ENCODE assay signal across 10 cellular contexts in the genomic region with DNA sequence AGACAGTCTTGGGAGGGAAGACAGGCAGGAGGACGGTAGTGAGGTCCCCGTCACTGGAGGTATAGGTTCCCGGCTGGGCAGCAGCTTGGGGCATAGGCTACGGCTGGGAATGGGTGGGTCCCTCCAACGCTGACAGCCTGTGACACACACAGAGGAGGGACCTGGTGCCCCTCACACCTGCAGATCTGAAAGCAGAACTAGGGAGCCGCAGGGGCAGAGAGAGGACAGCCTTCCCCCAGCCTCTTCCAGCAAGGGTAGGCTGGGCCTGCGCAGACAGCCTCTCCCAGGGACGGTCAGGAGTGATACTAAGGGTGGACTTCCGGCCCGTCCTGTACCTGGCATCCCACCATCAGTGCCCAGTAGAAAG. TPM values are rescaled to one million over a fixed set of nuclear protein-coding genes. Genes with fewer than 3 reads are reported as not detected.
DNase-seq lines count a peak whose midpoint lies in the region; ATAC-seq and TF ChIP-seq lines count a peak whose summit lies in the region.
"Had no signal": no experiment of that assay in that cellular context is flagged by ENCODE, and none has a peak within 500 bp of the region (broad histone marks: within the 10 kb centered on the region; RNA-seq: fewer than 3 reads in every experiment).

No MANE protein-coding gene starts in this region.

- H3K27me3 Mint-ChIP-seq in immature natural killer cell (ENCODE audit: low read depth in 3 of 3) = peaks cover 9 to 17% (median 11%) of the 10 kb centered on the region in 3 donors

- peaks cover 17% of the 10 kb centered on the region for H3K4me1 ChIP-seq in body of pancreas

- no peaks in the 10 kb centered on the region for H3K36me3 Mint-ChIP-seq in immature natural killer cell

- ATAC-seq in GM21390 (IDR thresholded peaks at IDR 0.05; ENCODE audit: unreplicated experiment) = peak; percentile 46
- no peak for ATAC-seq in body of pancreas

- no peaks in the 10 kb centered on the region for H3K36me3 ChIP-seq in body of pancreas (replicated peaks in 1 of 2; ENCODE audit: insufficient read depth in 1 of 2, low read depth in 2 of 2)

- WGBS in body of pancreas, 2 donors = 82% methylated on average over 10 of the region's 10 CpGs; no CpG with 5 or more reads in 1 of the 2 donors

- H3K4me3 ChIP-seq in body of pancreas = no peak overlapping the region

- intact Hi-C loops in body of pancreas (cut with DNase I) = loop anchor here (10.0 kb wide), 1 partner anchor 160 kb away; no protein-coding TSS in a partner anchor

- no peaks in the 10 kb centered on the region for H3K9me3 ChIP-seq in body of pancreas
- H3K9me3 ChIP-seq: SJSA1 had no signal

- no peaks in the 10 kb centered on the region for H3K9me3 Mint-ChIP-seq in immature natural killer cell

- no peaks in the 10 kb centered on the region for H3K27me3 ChIP-seq in body of pancreas
- H3K27me3 ChIP-seq: SJSA1 had no signal

- peak overlapping the region in 4 of 5 donors; percentile 19 to 60 (median 40) for H3K4me3 Mint-ChIP-seq in immature natural killer cell

- peaks cover 48 to 56% of the 10 kb centered on the region in 2 donors for H3K4me1 Mint-ChIP-seq in immature natural killer cell

- no peak for TF ChIP-seq CTCF in body of pancreas (IDR thresholded peaks at IDR 0.05)

- H3K27ac Mint-ChIP-seq in immature natural killer cell = peak overlapping the region in 4 of 6 donors; percentile 46 to 86 (median 80)

- no peak overlapping the region for H3K27ac ChIP-seq in body of pancreas
- H3K27ac ChIP-seq: SJSA1 had no signal

- in situ Hi-C loops in KBM-7 (cut with MboI; ENCODE audit: low pct_unique_long_range_greater_than_20kb, low sequenced_read_pairs) = no loop called here

- no peak for TF ChIP-seq POLR2A in body of pancreas (IDR thresholded peaks at IDR 0.05)

- DNase-seq in GF-D8 (lab: John Stamatoyannopoulos, UW) (peak; percentile 12), Kasumi-1 (lab: John Stamatoyannopoulos, UW) (peak; percentile 5 to 14), immature natural killer cell (no peak), KBM-7 (no peak), NCI-H82 treated with DMSO at 0.1 percent for 48 hours (lab: John Stamatoyannopoulos, UW; ENCODE audit: unreplicated experiment) (no peak), body of pancreas (no peak)
- DNase-seq in stimulated activated CD4-positive, alpha-beta T cell treated with anti-CD3 and anti-CD28 coated beads, Interleukin-12 subunit alpha, Interleukin-12 subunit beta, amount 100 ng/mL, for 4 hours = no peak

RNA-seq across cellular contexts. Expression of gene P2RX1, which starts 2.0 kb away (rescaled TPM):
- polyA plus RNA-seq in immature natural killer cell = under 1 TPM in 1 of 3 donors, not detected in 2; 0.33 TPM
- total RNA-seq in body of pancreas = 10 to 100 TPM; 39.2 to 45.4 TPM
- total RNA-seq: pulmonary artery endothelial cell had no signal

RNA-seq across cellular contexts. Expression of gene CAMKK1, which starts 21.4 kb away (rescaled TPM):
- polyA plus RNA-seq in immature natural killer cell = under 1 TPM in 1 of 3 donors, not detected in 2; 0.08 TPM
- total RNA-seq in body of pancreas = 1 to 10 TPM; 9.2 to 9.3 TPM

RNA-seq across cellular contexts. Expression of gene ATP2A3, which starts 49.9 kb away (rescaled TPM):
- polyA plus RNA-seq in immature natural killer cell = 100 to 1,000 TPM in 1 of 3 donors, 10 to 100 TPM in 2; 29.6 to 116 (median 35.1) TPM
- total RNA-seq in body of pancreas = 10 to 100 TPM; 43.8 to 49.5 TPM

Comparison
In these comparisons a context has a peak if more than half of its experiments do, and no peak if none do; other contexts are left out.
1. DNase-seq: peak in GF-D8 (single experiment) and Kasumi-1 (2 of 2); none in immature natural killer cell (0 of 3), stimulated activated CD4-positive, alpha-beta T cell treated with anti-CD3 and anti-CD28 coated beads, Interleukin-12 subunit alpha, Interleukin-12 subunit beta, amount 100 ng/mL, for 4 hours (single experiment), KBM-7 (single experiment), NCI-H82 treated with DMSO at 0.1 percent for 48 hours (single experiment) and body of pancreas (0 of 4).